Comparison of ENCODE assay signal across 21 cellular contexts in the genomic region with DNA sequence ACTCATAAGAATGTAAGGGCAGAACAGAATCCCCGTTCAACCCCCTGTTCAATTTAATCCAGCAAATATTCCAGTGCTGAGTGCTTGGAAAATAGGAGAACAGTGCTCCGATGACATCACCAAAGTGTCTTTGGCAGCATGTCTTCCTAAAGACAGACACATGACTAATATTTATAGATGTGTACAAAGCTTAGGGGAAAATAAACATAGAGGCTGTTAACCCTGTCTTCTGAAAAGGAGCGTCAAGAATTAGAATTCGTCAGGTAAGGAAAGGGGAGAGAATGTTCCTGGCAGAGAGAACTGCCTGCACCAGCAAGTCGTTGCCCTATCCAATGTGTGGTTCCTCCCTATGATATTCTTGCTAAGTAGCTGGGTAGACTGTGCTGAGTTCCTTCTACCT.
DNase-seq lines count a peak whose midpoint lies in the region; ATAC-seq, FAIRE-seq and TF ChIP-seq lines count a peak whose summit lies in the region.
"Had no signal": no experiment of that assay in that cellular context is flagged by ENCODE, and none has a peak within 500 bp of the region (broad histone marks: within the 10 kb centered on the region; RNA-seq: fewer than 3 reads in every experiment).

No MANE protein-coding gene starts in this region.

- 29 to 30% methylated on average over 5 of the region's 5 CpGs for WGBS in GM23248 (ENCODE audit: low coverage in 1 of 2, low lambda C conversion rate in 2 of 2, missing lambda C conversion rate in 2 of 2), 2 experiments

- H4K20me1 ChIP-seq in GM23248 (ENCODE audit: insufficient read depth) (no peaks in the 10 kb centered on the region), keratinocyte (ENCODE audit: control insufficient read depth, extremely low read depth, insufficient read depth, low read length) (no peaks in the 10 kb centered on the region)
- H4K20me1 ChIP-seq: BLaER1 had no signal

- H3K36me3 Mint-ChIP-seq in T-helper 17 cell (ENCODE audit: low read depth): peaks cover 2% of the 10 kb centered on the region

- H3K27me3 ChIP-seq in GM23248 (replicated peaks; ENCODE audit: insufficient read depth): no peaks in the 10 kb centered on the region
- H3K27me3 ChIP-seq in keratinocyte (ENCODE audit: control insufficient read depth, extremely low read depth, insufficient read depth, low read length): no peaks in the 10 kb centered on the region
- H3K27me3 ChIP-seq: BLaER1, SJCRH30 had no signal

- TF ChIP-seq CTCF in C4-2B (conservative IDR thresholded peaks at IDR 0.05): no peak
- no peak for TF ChIP-seq CTCF in VCaP (conservative IDR thresholded peaks at IDR 0.05)
- no peak for TF ChIP-seq CTCF in keratinocyte (optimal IDR thresholded peaks at IDR 0.05 in 1 of 3, IDR thresholded peaks at IDR 0.05 in 1 of 3, conservative IDR thresholded peaks at IDR 0.05 in 1 of 3; ENCODE audit: extremely low read depth in 1 of 3, insufficient read depth in 2 of 3, low read length in 3 of 3)

- H3K4me1 ChIP-seq in GM23248 (ENCODE audit: insufficient read depth) (no peaks in the 10 kb centered on the region), keratinocyte (ENCODE audit: control insufficient read depth, extremely low read depth, insufficient read depth, low read length) (peaks cover 35% of the 10 kb centered on the region)
- H3K4me1 ChIP-seq: SJCRH30 had no signal

- ATAC-seq in T-helper 17 cell: no peak

- H3K4me1 Mint-ChIP-seq in T-helper 17 cell: peaks cover 6% of the 10 kb centered on the region

- peaks cover 10% of the 10 kb centered on the region for H3K27me3 Mint-ChIP-seq in T-helper 17 cell

- H3K4me3 ChIP-seq in GM23248 (no peak overlapping the region), keratinocyte (ENCODE audit: control insufficient read depth in 2 of 3, extremely low read depth in 1 of 3, insufficient read depth in 2 of 3, low read depth in 1 of 3, low read length in 3 of 3) (no peak overlapping the region)
- H3K4me3 ChIP-seq: BLaER1, SJCRH30 had no signal

- FAIRE-seq in keratinocyte (lab: Jason Lieb, UNC): no peak
- FAIRE-seq: H1 had no signal

- no peaks in the 10 kb centered on the region for H3K36me3 ChIP-seq in GM23248 (ENCODE audit: low read depth)
- H3K36me3 ChIP-seq in keratinocyte (ENCODE audit: control insufficient read depth in 2 of 2, extremely low read depth in 1 of 2, insufficient read depth in 2 of 2, low read length in 2 of 2): peaks cover 0 to 2% of the 10 kb centered on the region in 2 experiments
- H3K36me3 ChIP-seq: BLaER1, SJCRH30 had no signal

- H3K27ac ChIP-seq in C4-2B (peak overlapping the region; percentile 53), GM23248 (no peak overlapping the region), VCaP (peak overlapping the region; percentile 70), keratinocyte (ENCODE audit: control insufficient read depth, insufficient read depth, low read length) (no peak overlapping the region)
- H3K27ac ChIP-seq: BLaER1, SJCRH30 had no signal

- H3K9ac ChIP-seq in GM23248 (no peak overlapping the region), keratinocyte (ENCODE audit: control insufficient read depth, extremely low read depth, insufficient read depth, low read length) (no peak overlapping the region)
- H3K9ac ChIP-seq: BLaER1 had no signal

- no peaks in the 10 kb centered on the region for H3K9me1 ChIP-seq in keratinocyte (ENCODE audit: control insufficient read depth, extremely low read depth, insufficient read depth, low read length)

- in situ Hi-C loops in GM23248 (cut with MboI): no loop called here

- DNase-seq in GM23248 (peak; percentile 22), keratinocyte (ENCODE audit: low read depth, low spot score) (no peak), NCI-H1105 treated with DMSO at 0.1 percent for 48 hours (lab: John Stamatoyannopoulos, UW) (no peak), NCI-H345 treated with DMSO at 0.1 percent for 48 hours (lab: John Stamatoyannopoulos, UW; ENCODE audit: unreplicated experiment) (no peak), T-helper 17 cell (no peak), NCI-H2196 (lab: John Stamatoyannopoulos, UW; ENCODE audit: unreplicated experiment) (no peak)
- DNase-seq: DMS 273 treated with DMSO at 0.1 percent for 48 hours; EL; HFFc6; NCI-H1436 treated with DMSO at 0.1 percent for 48 hours; NCI-H2029 treated with DMSO at 0.1 percent for 48 hours; NCI-H226; NCI-H526; NK-92 treated with Interleukin-12 subunit alpha and Interleukin-12 subunit beta, amount 100 ng/mL, for 24 hours; OCI-M1; RPMI8226; SJCRH30 had no signal

- H3K9me2 ChIP-seq in GM23248 (ENCODE audit: insufficient read depth): no peaks in the 10 kb centered on the region

- no peak overlapping the region for H3K4me2 ChIP-seq in GM23248 (ENCODE audit: unreplicated experiment)
- H3K4me2 ChIP-seq in keratinocyte (ENCODE audit: control insufficient read depth, extremely low read depth, insufficient read depth, low read depth, low read length): peak overlapping the region; percentile 25
- H3K4me2 ChIP-seq: BLaER1 had no signal

- H2AFZ ChIP-seq in GM23248: no peak overlapping the region
- H2AFZ ChIP-seq in keratinocyte (ENCODE audit: control insufficient read depth, low read length): peak overlapping the region; percentile 42

- no peaks in the 10 kb centered on the region for H3K9me3 ChIP-seq in GM23248 (ENCODE audit: low read depth)
- peaks cover 2% of the 10 kb centered on the region for H3K9me3 ChIP-seq in keratinocyte (ENCODE audit: control insufficient read depth, low read depth, low read length)
- no peaks in the 10 kb centered on the region for H3K9me3 ChIP-seq in T-helper 17 cell (ENCODE audit: control insufficient read depth, low read length, poor library complexity, severe bottlenecking)
- H3K9me3 ChIP-seq: BLaER1, SJCRH30 had no signal

- H3F3A ChIP-seq in GM23248 (ENCODE audit: insufficient read depth): no peaks in the 10 kb centered on the region

- H3K79me2 ChIP-seq in GM23248 (ENCODE audit: insufficient read depth): no peaks in the 10 kb centered on the region
- H3K79me2 ChIP-seq in keratinocyte (ENCODE audit: control insufficient read depth, insufficient read depth, low read length): no peaks in the 10 kb centered on the region

- H3K4me3 Mint-ChIP-seq in T-helper 17 cell: no peak overlapping the region

- H3K27ac Mint-ChIP-seq in T-helper 17 cell: no peak overlapping the region
- H3K27ac Mint-ChIP-seq: HFFc6 had no signal

- dilution Hi-C loops in keratinocyte (cut with MboI; ENCODE audit: extremely low pct_ligation_motif_present, low sequenced_read_pairs): no loop called here

Comparison
In these comparisons a context has a peak if more than half of its experiments do, and no peak if none do; other contexts are left out.
1. H3K27ac ChIP-seq: peak in C4-2B (single experiment) and VCaP (single experiment); none in GM23248 (single experiment) and keratinocyte (single experiment).